1 cellular context compared by ENCODE assay signal in genomic region chr14:99541677-99542470, GRCh38.
TF ChIP-seq lines count a peak whose summit lies in the region.

No MANE protein-coding gene starts in this region.

TF ChIP-seq in GM12878, 131 proteins besides CTCF, POLR2A, EP300 and RAD21 (continued from another document):
- TF ChIP-seq E4F1 (IDR thresholded peaks at IDR 0.05; ENCODE audit: borderline replicate concordance, partially characterized antibody) (no peak), MTA3 (IDR thresholded peaks at IDR 0.05; ENCODE audit: borderline replicate concordance, low read length) (no peak), SPI1 (IDR thresholded peaks at IDR 0.05; ENCODE audit: borderline replicate concordance, insufficient read depth, low read depth, low read length) (peak; percentile 51; the same call in 1 of the 2 replicates)
